Comparison of ENCODE assay signal across 17 cellular contexts in the genomic region with DNA sequence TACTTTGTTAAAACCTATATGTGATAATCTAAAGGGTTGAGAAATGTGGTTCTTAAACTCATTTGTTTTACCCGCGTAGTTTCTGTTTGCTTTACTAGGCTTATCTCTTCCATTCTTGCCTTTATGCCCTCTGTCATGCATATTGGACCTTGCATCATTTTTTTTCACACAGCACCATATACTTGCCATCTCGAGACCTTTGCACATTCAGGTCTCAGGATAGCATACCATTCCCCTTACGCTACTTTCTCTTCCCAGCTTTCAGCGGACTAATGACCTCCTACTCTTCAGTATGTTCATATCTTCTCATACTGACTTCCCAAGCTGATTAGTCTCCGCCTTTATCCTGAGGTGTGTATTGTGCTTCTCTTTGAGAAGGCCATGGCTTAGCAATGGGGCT. TPM values are rescaled to one million over a fixed set of nuclear protein-coding genes. Genes with fewer than 3 reads are reported as not detected.
DNase-seq lines count a peak whose midpoint lies in the region; ATAC-seq and TF ChIP-seq lines count a peak whose summit lies in the region.
"Had no signal": no experiment of that assay in that cellular context is flagged by ENCODE, and none has a peak within 500 bp of the region (broad histone marks: within the 10 kb centered on the region; RNA-seq: fewer than 3 reads in every experiment).

No MANE protein-coding gene starts in this region.

- peak overlapping the region in 1 of 4 donors; percentile 40 for H3K27ac ChIP-seq in transverse colon
- H3K27ac ChIP-seq in naive thymus-derived CD4-positive, alpha-beta T cell (ENCODE audit: low read depth, low read length) = no peak overlapping the region
- H3K27ac ChIP-seq: SJCRH30 had no signal

- H3K27me3 Mint-ChIP-seq in memory B cell = no peaks in the 10 kb centered on the region
- H3K27me3 Mint-ChIP-seq in naive thymus-derived CD4-positive, alpha-beta T cell = no peaks in the 10 kb centered on the region

- no peak overlapping the region for H3K4me3 ChIP-seq in transverse colon
- no peak overlapping the region for H3K4me3 ChIP-seq in naive thymus-derived CD4-positive, alpha-beta T cell (ENCODE audit: low read length)
- H3K4me3 ChIP-seq: SJCRH30 had no signal

- no peak for TF ChIP-seq CTCF in transverse colon (IDR thresholded peaks at IDR 0.05)

- no peaks in the 10 kb centered on the region for H3K9me3 ChIP-seq in transverse colon
- no peaks in the 10 kb centered on the region for H3K9me3 ChIP-seq in naive thymus-derived CD4-positive, alpha-beta T cell (ENCODE audit: control insufficient read depth in 2 of 3, low read length in 3 of 3)
- H3K9me3 ChIP-seq: SJCRH30 had no signal

- H3K4me3 Mint-ChIP-seq in memory B cell = no peak overlapping the region
- no peak overlapping the region for H3K4me3 Mint-ChIP-seq in naive thymus-derived CD4-positive, alpha-beta T cell

- peak; percentile 13 for TF ChIP-seq POLR2A in transverse colon (IDR thresholded peaks at IDR 0.05)

- peaks cover 0 to 27% (median 6%) of the 10 kb centered on the region in 4 donors for H3K4me1 ChIP-seq in transverse colon
- H3K4me1 ChIP-seq in naive thymus-derived CD4-positive, alpha-beta T cell (ENCODE audit: control insufficient read depth in 2 of 2, insufficient read depth in 2 of 2, low read length in 2 of 2) = no peaks in the 10 kb centered on the region
- H3K4me1 ChIP-seq: SJCRH30 had no signal

- peak overlapping the region; percentile 29 for H3K27ac Mint-ChIP-seq in memory B cell
- H3K27ac Mint-ChIP-seq in naive thymus-derived CD4-positive, alpha-beta T cell = peak overlapping the region in 1 of 9 donors; percentile 22

- no peaks in the 10 kb centered on the region for H3K27me3 ChIP-seq in transverse colon
- no peaks in the 10 kb centered on the region for H3K27me3 ChIP-seq in naive thymus-derived CD4-positive, alpha-beta T cell (ENCODE audit: control insufficient read depth in 2 of 2, insufficient read depth in 2 of 2, low read length in 2 of 2)
- H3K27me3 ChIP-seq: SJCRH30 had no signal

- POLR2A ChIA-PET in naive thymus-derived CD4-positive, alpha-beta T cell (lab: Charles Lee) = no interaction called here

- peaks cover 0 to 9% (median 0%) of the 10 kb centered on the region in 4 donors for H3K36me3 ChIP-seq in transverse colon
- H3K36me3 ChIP-seq in naive thymus-derived CD4-positive, alpha-beta T cell (ENCODE audit: control insufficient read depth in 2 of 3, insufficient read depth in 3 of 3, low read length in 3 of 3) = peaks cover 0 to 3% (median 0%) of the 10 kb centered on the region in 3 experiments

- DNase-seq in HT-29 (ENCODE audit: low spot score) (peak; percentile 74), amniotic epithelial cell (ENCODE audit: low read depth) (peak; percentile 2), memory B cell (ENCODE audit: low spot score in 2 of 2) (no peak), transverse colon (no peak)
- DNase-seq in naive thymus-derived CD4-positive, alpha-beta T cell = no peak
- DNase-seq: AML-193, Calu3, DND-41, GDM1, NCI-H1436, NCI-H2081, NCI-H524, OCI-M1, RPMI8226, SJCRH30 had no signal

- TF ChIP-seq EP300 in transverse colon (IDR thresholded peaks at IDR 0.05; ENCODE audit: low read depth) = no peak

- H3K9me3 Mint-ChIP-seq in memory B cell = no peaks in the 10 kb centered on the region
- no peaks in the 10 kb centered on the region for H3K9me3 Mint-ChIP-seq in naive thymus-derived CD4-positive, alpha-beta T cell

- in situ Hi-C loops in transverse colon (cut with MboI; ENCODE audit: low pct_ligation_motif_present in 1 of 4, low pct_unique_long_range_greater_than_20kb in 1 of 4, low sequenced_read_pairs in 3 of 4) = no loop called here

- H3K4me1 Mint-ChIP-seq in memory B cell = peaks cover 2% of the 10 kb centered on the region
- no peaks in the 10 kb centered on the region for H3K4me1 Mint-ChIP-seq in naive thymus-derived CD4-positive, alpha-beta T cell

- CTCF ChIA-PET in naive thymus-derived CD4-positive, alpha-beta T cell (lab: Charles Lee) = interaction anchor here (0.7 kb wide), 1 partner anchor 287 kb away, joined by 3 read pairs; no protein-coding TSS in a partner anchor

- ATAC-seq in memory B cell (ENCODE audit: low read depth) (no peak), HG03159 (IDR thresholded peaks at IDR 0.05; ENCODE audit: unreplicated experiment) (no peak), GM19351 (IDR thresholded peaks at IDR 0.05; ENCODE audit: unreplicated experiment) (no peak)
- ATAC-seq in naive thymus-derived CD4-positive, alpha-beta T cell = no peak

- 84 to 91% methylated on average over 5 to 6 of the region's 6 CpGs for WGBS in transverse colon (ENCODE audit: low coverage in 1 of 2), 2 donors

- intact Hi-C loops in transverse colon (cut with DNase I; ENCODE audit: low total_unique reads) = no loop called here
- intact Hi-C loops in naive thymus-derived CD4-positive, alpha-beta T cell (cut with micrococcal nuclease) = no loop called here

- H3K36me3 Mint-ChIP-seq in memory B cell = peaks cover 5% of the 10 kb centered on the region
- peaks cover 0 to 28% (median 20%) of the 10 kb centered on the region in 5 donors for H3K36me3 Mint-ChIP-seq in naive thymus-derived CD4-positive, alpha-beta T cell

RNA-seq across cellular contexts. Expression of a gene that starts 40.5 kb away (rescaled TPM):
- total RNA-seq in HT-29 (2014; rRNA removed; shearing (Covaris generic)) = 21.1 and 21.2 TPM in 2 replicates
- 10 to 100 TPM; 25.9 to 47.8 (median 41.4) TPM for total RNA-seq in transverse colon
- total RNA-seq in naive thymus-derived CD4-positive, alpha-beta T cell = 10 to 100 TPM; 22.4 to 28.8 (median 24.3) TPM
- polyA plus RNA-seq in naive thymus-derived CD4-positive, alpha-beta T cell = 10 to 100 TPM; 17.7 to 26.2 TPM

Comparison
In these comparisons a context has a peak if more than half of its experiments do, and no peak if none do; other contexts are left out.
1. DNase-seq: peak in HT-29 (single experiment) and amniotic epithelial cell (single experiment); none in memory B cell (0 of 2), transverse colon (single experiment) and naive thymus-derived CD4-positive, alpha-beta T cell (0 of 9).